ENCODE assay signal across 8 cellular contexts in the genomic region with DNA sequence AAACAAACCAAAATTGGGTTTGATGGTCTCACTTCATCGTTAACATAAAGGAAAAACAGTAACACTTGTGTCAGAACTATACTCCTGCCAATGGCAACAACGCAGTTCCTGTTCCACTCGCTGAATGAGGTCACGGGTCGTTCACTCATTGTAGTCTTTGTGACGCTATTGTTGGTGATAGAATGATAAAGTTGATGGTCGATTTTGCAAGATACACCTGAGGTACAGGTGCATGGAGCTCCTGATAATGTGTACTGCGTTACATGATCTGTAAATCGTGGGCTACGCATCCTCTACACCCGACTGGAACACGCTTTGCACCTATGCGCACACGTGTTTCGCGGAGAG. TPM values are rescaled to one million over a fixed set of nuclear protein-coding genes. Genes with fewer than 3 reads are reported as not detected.
DNase-seq lines count a peak whose midpoint lies in the region; ATAC-seq, FAIRE-seq and TF ChIP-seq lines count a peak whose summit lies in the region.

No MANE protein-coding gene starts in this region.

- H3K9me3 Mint-ChIP-seq in activated CD8-positive, alpha-beta T cell treated with anti-CD3 and anti-CD28 coated beads for 36 hours, result no peaks in the 10 kb centered on the region
- no peaks in the 10 kb centered on the region for H3K9me3 Mint-ChIP-seq in stimulated activated memory B cell treated with anti-CD40 and anti-IgM and Interleukin-4, amounts not matched to agents 10 μg/mL and 1 μg/mL and 100 μg/mL, for 72 hours

- H3K36me3 ChIP-seq in iPS-20b (ENCODE audit: insufficient read depth, low read depth, low read length), result no peaks in the 10 kb centered on the region; the same call in 1 of the 2 replicates

- no peaks in the 10 kb centered on the region for H3K36me3 Mint-ChIP-seq in activated CD8-positive, alpha-beta T cell treated with anti-CD3 and anti-CD28 coated beads for 36 hours (ENCODE audit: low read depth)
- no peaks in the 10 kb centered on the region for H3K36me3 Mint-ChIP-seq in stimulated activated memory B cell treated with anti-CD40 and anti-IgM and Interleukin-4, amounts not matched to agents 10 μg/mL and 1 μg/mL and 100 μg/mL, for 72 hours

- POLR2A ChIA-PET in activated CD8-positive, alpha-beta T cell treated with anti-CD3 and anti-CD28 coated beads for 36 hours (lab: Charles Lee), result interaction anchor here (0.6 to 1.8 kb wide), 7 partner anchors 29 to 486 kb away, joined by 3 to 5 read pairs (median 3); a partner anchor contains a TSS

- peak overlapping the region; percentile 94 for H3K27ac Mint-ChIP-seq in activated CD8-positive, alpha-beta T cell treated with anti-CD3 and anti-CD28 coated beads for 36 hours
- H3K27ac Mint-ChIP-seq in stimulated activated memory B cell treated with anti-CD40 and anti-IgM and Interleukin-4, amounts not matched to agents 10 μg/mL and 1 μg/mL and 100 μg/mL, for 72 hours, result peak overlapping the region; percentile 98

- FAIRE-seq in RCC 7860 (lab: Jason Lieb, UNC), result no peak

- H3K9ac ChIP-seq in iPS-20b (ENCODE audit: low read depth, low read length), result peak overlapping the region; percentile 94

- H3K4me3 ChIP-seq in iPS-20b (ENCODE audit: low read length), result peak overlapping the region; percentile 80

- H3K9me3 ChIP-seq in iPS-20b (ENCODE audit: insufficient read depth, low read depth, low read length), result no peaks in the 10 kb centered on the region

- DNase-seq in EL (peak; percentile 15), RCC 7860 (ENCODE audit: low spot score) (no peak), NCI-H446 treated with DMSO at 0.1 percent for 48 hours (lab: John Stamatoyannopoulos, UW) (no peak), NCI-H69 (lab: John Stamatoyannopoulos, UW) (no peak)
- peak; percentile 48 for DNase-seq in activated CD8-positive, alpha-beta T cell treated with anti-CD3 and anti-CD28 coated beads for 36 hours

- intact Hi-C loops in activated CD8-positive, alpha-beta T cell treated with anti-CD3 and anti-CD28 coated beads for 36 hours (cut with micrococcal nuclease), result loop anchor here (10.0 kb wide), 2 partner anchors 55 to 65 kb away; no protein-coding TSS in a partner anchor

- ATAC-seq in HG02678 (IDR thresholded peaks at IDR 0.05; ENCODE audit: unreplicated experiment), result peak; percentile 4
- ATAC-seq in activated CD8-positive, alpha-beta T cell treated with anti-CD3 and anti-CD28 coated beads for 36 hours, result peak; percentile 9
- peak; percentile 2 for ATAC-seq in stimulated activated memory B cell treated with anti-CD40 and anti-IgM and Interleukin-4, amounts not matched to agents 10 μg/mL and 1 μg/mL and 100 μg/mL, for 72 hours

- H3K27me3 ChIP-seq in iPS-20b (ENCODE audit: insufficient read depth, low read length), result no peaks in the 10 kb centered on the region

- peak overlapping the region; percentile 88 for H3K4me3 Mint-ChIP-seq in activated CD8-positive, alpha-beta T cell treated with anti-CD3 and anti-CD28 coated beads for 36 hours
- peak overlapping the region; percentile 95 for H3K4me3 Mint-ChIP-seq in stimulated activated memory B cell treated with anti-CD40 and anti-IgM and Interleukin-4, amounts not matched to agents 10 μg/mL and 1 μg/mL and 100 μg/mL, for 72 hours

- no peaks in the 10 kb centered on the region; the same call in none of the 2 replicates for H3K4me1 ChIP-seq in iPS-20b (ENCODE audit: insufficient read depth, low read length)

- H3K4me1 Mint-ChIP-seq in activated CD8-positive, alpha-beta T cell treated with anti-CD3 and anti-CD28 coated beads for 36 hours (ENCODE audit: low read depth), result peaks cover 16% of the 10 kb centered on the region
- H3K4me1 Mint-ChIP-seq in stimulated activated memory B cell treated with anti-CD40 and anti-IgM and Interleukin-4, amounts not matched to agents 10 μg/mL and 1 μg/mL and 100 μg/mL, for 72 hours, result peaks cover 45% of the 10 kb centered on the region

- CTCF ChIA-PET in activated CD8-positive, alpha-beta T cell treated with anti-CD3 and anti-CD28 coated beads for 36 hours (lab: Charles Lee), result interaction anchor here (0.6 to 6.8 kb wide), 19 partner anchors 10 to 630 kb away, joined by 3 to 100 read pairs (median 4); a partner anchor contains a TSS

- no peak for TF ChIP-seq CTCF in activated CD8-positive, alpha-beta T cell treated with anti-CD3 and anti-CD28 coated beads for 36 hours (IDR thresholded peaks at IDR 0.05)

- no peak overlapping the region for H3K27ac ChIP-seq in iPS-20b (ENCODE audit: low read length)

- H3K27me3 Mint-ChIP-seq in activated CD8-positive, alpha-beta T cell treated with anti-CD3 and anti-CD28 coated beads for 36 hours, result no peaks in the 10 kb centered on the region
- no peaks in the 10 kb centered on the region for H3K27me3 Mint-ChIP-seq in stimulated activated memory B cell treated with anti-CD40 and anti-IgM and Interleukin-4, amounts not matched to agents 10 μg/mL and 1 μg/mL and 100 μg/mL, for 72 hours

RNA-seq across cellular contexts. Expression of a gene that starts 0.4 kb away (rescaled TPM):
- total RNA-seq in activated CD8-positive, alpha-beta T cell treated with anti-CD3 and anti-CD28 coated beads for 36 hours, result 10 to 100 TPM; 18.3 to 19.4 TPM

RNA-seq across cellular contexts. Expression of a gene that starts 20.0 kb away (rescaled TPM):
- under 1 TPM in 1 of 2 experiments, not detected in 1; 0.34 TPM for total RNA-seq in activated CD8-positive, alpha-beta T cell treated with anti-CD3 and anti-CD28 coated beads for 36 hours

RNA-seq across cellular contexts. Expression of a gene that starts 31.0 kb away (rescaled TPM):
- total RNA-seq in activated CD8-positive, alpha-beta T cell treated with anti-CD3 and anti-CD28 coated beads for 36 hours, result 100 to 1,000 TPM; 126 to 130 TPM

RNA-seq across cellular contexts. Expression of a gene that starts 42.5 kb away (rescaled TPM):
- 10 to 100 TPM; 76.7 to 81.8 TPM for total RNA-seq in activated CD8-positive, alpha-beta T cell treated with anti-CD3 and anti-CD28 coated beads for 36 hours

RNA-seq across cellular contexts. Expression of a gene that starts 44.9 kb away (rescaled TPM):
- total RNA-seq in activated CD8-positive, alpha-beta T cell treated with anti-CD3 and anti-CD28 coated beads for 36 hours, result 10 to 100 TPM; 18.0 to 18.5 TPM

Comparison
In these comparisons a context has a peak if more than half of its experiments do, and no peak if none do; other contexts are left out.
1. DNase-seq: peak in EL (single experiment) and activated CD8-positive, alpha-beta T cell treated with anti-CD3 and anti-CD28 coated beads for 36 hours (single experiment); none in RCC 7860 (single experiment), NCI-H446 treated with DMSO at 0.1 percent for 48 hours (single experiment) and NCI-H69 (single experiment).
2. Peak in every context shown above with its lines, with median percentiles within 50 percentile points of each other: ATAC-seq.